22 cellular contexts compared by ENCODE assay signal in genomic region chr20:52888096-52888495, GRCh38.
"Had no signal": no experiment of that assay in that cellular context is flagged by ENCODE, and none has a peak within 500 bp of the region (broad histone marks: within the 10 kb centered on the region; RNA-seq: fewer than 3 reads in every experiment).

No MANE protein-coding gene starts in this region.

- H3K9me3 Mint-ChIP-seq: activated CD8-positive, alpha-beta T cell treated with anti-CD3 and anti-CD28 coated beads for 36 hours had no signal

- H3K9me3 ChIP-seq: ascending aorta, Peyer's patch had no signal

- H3K4me1 ChIP-seq: ascending aorta, Peyer's patch had no signal

- H3K27ac ChIP-seq: ascending aorta, brain microvascular endothelial cell, Peyer's patch had no signal

- H3K27ac Mint-ChIP-seq: activated CD8-positive, alpha-beta T cell treated with anti-CD3 and anti-CD28 coated beads for 36 hours; activated naive CD4-positive, alpha-beta T cell treated with anti-CD3 and anti-CD28 coated beads, Interleukin-2, amount 50 U/mL, for 72 hours; activated naive CD8-positive, alpha-beta T cell treated with anti-CD3 and anti-CD28 coated beads, Interleukin-2, amount 50 U/mL, for 24 hours; T-helper 1 cell treated with Interleukin-12 subunit alpha and Interleukin-12 subunit beta and Interleukin-4 antibody, amounts not matched to agents 30 μg/mL and 1 μg/mL, for 36 hours had no signal

- H3K27me3 ChIP-seq: ascending aorta, brain microvascular endothelial cell, Peyer's patch had no signal

- H3K4me1 Mint-ChIP-seq: activated naive CD8-positive, alpha-beta T cell treated with anti-CD3 and anti-CD28 coated beads, Interleukin-2, amount 50 U/mL, for 24 hours had no signal

- H3K4me3 ChIP-seq: ascending aorta, Peyer's patch had no signal

- H3K36me3 ChIP-seq: ascending aorta, brain microvascular endothelial cell, Peyer's patch had no signal

- ATAC-seq: activated CD4-positive, CD25-positive, alpha-beta regulatory T cell treated with anti-CD3 and anti-CD28 coated beads, Interleukin-2, amount 50 U/mL, for 24 hours; activated CD8-positive, alpha-beta T cell treated with anti-CD3 and anti-CD28 coated beads for 36 hours; activated naive CD4-positive, alpha-beta T cell treated with anti-CD3 and anti-CD28 coated beads, Interleukin-2, amount 50 U/mL, for 72 hours; activated naive CD8-positive, alpha-beta T cell treated with anti-CD3 and anti-CD28 coated beads, Interleukin-2, amount 50 U/mL, for 24 hours had no signal

- H3K4me3 Mint-ChIP-seq: activated CD8-positive, alpha-beta T cell treated with anti-CD3 and anti-CD28 coated beads for 36 hours; activated naive CD8-positive, alpha-beta T cell treated with anti-CD3 and anti-CD28 coated beads, Interleukin-2, amount 50 U/mL, for 24 hours; T-helper 1 cell treated with Interleukin-12 subunit alpha and Interleukin-12 subunit beta and Interleukin-4 antibody, amounts not matched to agents 30 μg/mL and 1 μg/mL, for 36 hours had no signal

- DNase-seq: activated CD4-positive, alpha-beta T cell treated with anti-CD3 and anti-CD28 coated beads for 4 hours; activated CD8-positive, alpha-beta memory T cell treated with anti-CD3 and anti-CD28 coated beads, Interleukin-2, amount 50 U/mL, for 4 hours; activated CD8-positive, alpha-beta T cell treated with anti-CD3 and anti-CD28 coated beads for 36 hours; activated naive CD4-positive, alpha-beta T cell; activated naive CD8-positive, alpha-beta T cell treated with anti-CD3 and anti-CD28 coated beads, Interleukin-2, amount 50 U/mL, for 24 hours; amniotic stem cell; brain microvascular endothelial cell; caudate nucleus; KG1; NCI-H1092; NCI-H1417; NCI-H1930; NCI-H345; NCI-H510A; NCI-H526 treated with DMSO at 0.1 percent for 48 hours; NCI-H82; Peyer's patch; SHP77 treated with DMSO at 0.1 percent for 48 hours had no signal

- H3K36me3 Mint-ChIP-seq: activated naive CD4-positive, alpha-beta T cell treated with anti-CD3 and anti-CD28 coated beads, Interleukin-2, amount 50 U/mL, for 72 hours had no signal
